In the genomic region with DNA sequence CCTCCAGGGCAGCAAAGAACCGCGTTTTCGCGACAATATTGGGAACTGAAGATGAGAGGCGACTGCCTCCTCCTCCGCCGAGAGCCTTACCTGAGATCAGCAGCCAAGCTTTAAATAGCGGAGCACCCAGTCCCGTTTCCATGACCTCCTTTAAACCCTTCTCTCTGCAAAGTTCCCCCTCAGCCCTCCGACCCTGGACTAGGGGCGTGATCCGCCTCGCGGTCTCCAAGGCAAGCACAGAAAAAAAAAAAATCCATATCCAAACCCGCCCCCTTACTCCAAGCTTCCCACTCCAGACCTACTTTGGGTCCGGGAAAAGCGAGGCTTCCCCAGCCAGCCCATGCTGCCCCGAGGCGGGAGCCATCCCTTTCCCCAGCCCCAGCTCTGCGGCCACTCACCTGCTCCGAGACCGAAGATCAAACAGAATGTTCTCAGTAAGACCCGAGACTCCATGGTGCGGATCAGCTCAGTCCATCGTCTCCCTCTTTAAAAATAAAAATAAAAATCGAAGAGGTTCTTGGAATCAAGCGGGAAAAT, we compare ENCODE assay signal across 8 cellular contexts. TPM values are rescaled to one million over a fixed set of nuclear protein-coding genes. Genes with fewer than 3 reads are reported as not detected.
DNase-seq lines count a peak whose midpoint lies in the region; ATAC-seq, FAIRE-seq and TF ChIP-seq lines count a peak whose summit lies in the region.

No MANE protein-coding gene starts in this region.

- FAIRE-seq in GM12878 (lab: Jason Lieb, UNC) (no peak), D721Med (lab: Jason Lieb, UNC) (no peak)

- no peak for TF ChIP-seq POLR2A in GM12878 (IDR thresholded peaks at IDR 0.05; ENCODE audit: low read depth, low read length)

- no peaks in the 10 kb centered on the region for H3K9me3 ChIP-seq in GM12878 (replicated peaks; ENCODE audit: control insufficient read depth, insufficient read depth, low read length)

- CTCF ChIA-PET in GM12878 (lab: Yijun Ruan, JAX) = no interaction called here

- no peaks in the 10 kb centered on the region for H4K20me1 ChIP-seq in GM12878 (ENCODE audit: control insufficient read depth, insufficient read depth)

- H2AFZ ChIP-seq in GM12878 (ENCODE audit: control insufficient read depth, low read depth, low read length) = no peak overlapping the region; the same call in 1 of the 2 replicates

- 4% methylated on average over 27 of the region's 27 CpGs for whole genome bisulfite sequencing in GM12878 (ENCODE audit: insufficient coverage, insufficient replicate concordance, low lambda C conversion rate, missing lambda C conversion rate)

- peaks cover 6 to 23% of the 10 kb centered on the region in 2 experiments for H3K27me3 ChIP-seq in GM12878 (replicated peaks in 1 of 2; ENCODE audit: control insufficient read depth in 2 of 2, insufficient read depth in 2 of 2, low read length in 1 of 2)

- no peak overlapping the region for H3K9ac ChIP-seq in GM12878 (ENCODE audit: control insufficient read depth, insufficient read depth, low read length)

- in situ Hi-C loops in GM12878 (cut with MboI) = no loop called here

- intact Hi-C loops in GM12878 (cut with micrococcal nuclease; ENCODE audit: unreplicated experiment) = no loop called here
- intact Hi-C loops in left colon (cut with DNase I, micrococcal nuclease) = no loop called here

- no peaks in the 10 kb centered on the region for H3K79me2 ChIP-seq in GM12878 (ENCODE audit: control insufficient read depth, insufficient read depth, low read length)

- SMC1A ChIA-PET in GM12878 (lab: Charles Lee; ENCODE audit: uncharacterized antibody, unreplicated experiment) = interaction anchor here (1.0 kb wide), 1 partner anchor 64 kb away, joined by 3 read pairs; no protein-coding TSS in a partner anchor

- H3K4me3 Mint-ChIP-seq in stimulated activated naive B cell treated with anti-CD40 and anti-IgM and Interleukin-4, amounts not matched to agents 10 μg/mL and 1 μg/mL and 100 μg/mL, for 72 hours = peak overlapping the region; percentile 78 to 85

- H3K27ac ChIP-seq in GM12878 (ENCODE audit: control insufficient read depth, insufficient read depth) = no peak overlapping the region

- RAD21 ChIA-PET in GM12878 (lab: Charles Lee; ENCODE audit: unreplicated experiment) = interaction anchor here (0.7 kb wide), 1 partner anchor 116 kb away, joined by 3 read pairs; no protein-coding TSS in a partner anchor

- H3K27me3 Mint-ChIP-seq in stimulated activated naive B cell treated with anti-CD40 and anti-IgM and Interleukin-4, amounts not matched to agents 10 μg/mL and 1 μg/mL and 100 μg/mL, for 72 hours = peaks cover 49 to 53% of the 10 kb centered on the region in 2 donors

- H3K4me1 ChIP-seq in GM12878 (ENCODE audit: control insufficient read depth, insufficient read depth, low read length) = peaks cover 3% of the 10 kb centered on the region; the same call in 1 of the 2 replicates

- DNase-seq in activated CD8-positive, alpha-beta memory T cell treated with anti-CD3 and anti-CD28 coated beads for 24 hours = peak; percentile 76
- no peak for DNase-seq in activated CD8-positive, alpha-beta memory T cell treated with anti-CD3 and anti-CD28 coated beads, Interleukin-2, amount 50 U/mL, for 4 hours
- DNase-seq in NCI-H82 (lab: John Stamatoyannopoulos, UW) (peak; percentile 84), GM12878 (ENCODE audit: low read depth, low spot score) (no peak), left colon (peak in 1 of 2 donors; percentile 7), D721Med (ENCODE audit: insufficient read length, low spot score) (no peak), GF-D8 (lab: John Stamatoyannopoulos, UW) (no peak)
- no peak for DNase-seq in stimulated activated naive B cell treated with anti-CD40 and anti-IgM and Interleukin-4, amounts not matched to agents 10 μg/mL and 1 μg/mL and 100 μg/mL, for 72 hours

- ATAC-seq in GM12878 = peak; percentile 28; the same call in 2 of the 3 replicates
- peak; percentile 30 for ATAC-seq in left colon
- ATAC-seq in stimulated activated naive B cell treated with anti-CD40 and anti-IgM and Interleukin-4, amounts not matched to agents 10 μg/mL and 1 μg/mL and 100 μg/mL, for 72 hours (replicated peaks) = peak; percentile 36 to 42

- POLR2A ChIA-PET in GM12878 (lab: Charles Lee) = no interaction called here

- peak overlapping the region; percentile 76 for H3K4me2 ChIP-seq in GM12878 (ENCODE audit: control insufficient read depth, insufficient read depth)

- H3K36me3 ChIP-seq in GM12878 (ENCODE audit: control insufficient read depth in 2 of 2, insufficient read depth in 2 of 2, low read length in 1 of 2) = no peaks in the 10 kb centered on the region

- no peak for TF ChIP-seq EP300 in GM12878 (IDR thresholded peaks at IDR 0.05; ENCODE audit: borderline replicate concordance in 1 of 2, control insufficient read depth in 1 of 2, low read depth in 2 of 2, low read length in 2 of 2)

- peak overlapping the region; percentile 60; the same call in 1 of the 2 replicates for H3K4me3 ChIP-seq in GM12878

- peaks cover 0 to 2% of the 10 kb centered on the region in 2 donors for H3K36me3 Mint-ChIP-seq in stimulated activated naive B cell treated with anti-CD40 and anti-IgM and Interleukin-4, amounts not matched to agents 10 μg/mL and 1 μg/mL and 100 μg/mL, for 72 hours

- H3K27ac Mint-ChIP-seq in stimulated activated naive B cell treated with anti-CD40 and anti-IgM and Interleukin-4, amounts not matched to agents 10 μg/mL and 1 μg/mL and 100 μg/mL, for 72 hours = no peak overlapping the region

- peaks cover 5 to 17% of the 10 kb centered on the region in 2 donors for H3K9me3 Mint-ChIP-seq in stimulated activated naive B cell treated with anti-CD40 and anti-IgM and Interleukin-4, amounts not matched to agents 10 μg/mL and 1 μg/mL and 100 μg/mL, for 72 hours

- H3K4me1 Mint-ChIP-seq in stimulated activated naive B cell treated with anti-CD40 and anti-IgM and Interleukin-4, amounts not matched to agents 10 μg/mL and 1 μg/mL and 100 μg/mL, for 72 hours = peaks cover 14 to 22% of the 10 kb centered on the region in 2 donors

- BruUV-seq in GM12878 (replicated peaks; lab: Mats Ljungman, UMichigan) = no TSS peak

- TF ChIP-seq RAD21 in GM12878 (IDR thresholded peaks at IDR 0.05; ENCODE audit: insufficient read depth, low read depth, low read length) = no peak

- TF ChIP-seq CTCF in GM12878 (IDR thresholded peaks at IDR 0.05 in 2 of 3, conservative IDR thresholded peaks at IDR 0.05 in 1 of 3; ENCODE audit: control insufficient read depth in 2 of 3, extremely low read depth in 1 of 3, insufficient read depth in 1 of 3, low read depth in 3 of 3, low read length in 3 of 3) (no peak), D721Med (IDR thresholded peaks at IDR 0.05; ENCODE audit: insufficient read depth, missing control alignments) (no peak)

TF ChIP-seq in GM12878, 131 proteins besides CTCF, POLR2A, EP300 and RAD21:
- TF ChIP-seq GATAD2B (conservative IDR thresholded peaks at IDR 0.05; ENCODE audit: low read depth) (no peak), ESRRA (IDR thresholded peaks at IDR 0.05; ENCODE audit: low read length) (no peak), EGR1 (IDR thresholded peaks at IDR 0.05; ENCODE audit: borderline replicate concordance in 1 of 2, low read depth in 2 of 2, low read length in 2 of 2) (no peak), SUZ12 (IDR thresholded peaks at IDR 0.05; ENCODE audit: unreplicated experiment) (peak; percentile 43)

RNA-seq across cellular contexts. Expression of a gene that starts 0.6 kb away (rescaled TPM):
- 1.9 and 4.3 TPM in 2 replicates for total RNA-seq in GM12878 (2013; cell fraction: nucleolus; rRNA removed)
- total RNA-seq in GM12878 (2014; rRNA removed) (1.7 and 1.9 TPM in 2 replicates), GM12878 (2014; rRNA removed; fragmentation: Illumina TruSeq; extraction: Trizol) (0.58 and 0.88 TPM in 2 replicates), GM12878 (2021) (0.85 and 1.3 TPM in 2 replicates), left colon (1 to 10 TPM; 2.9 to 6.1 TPM)
- polyA plus RNA-seq in GM12878 (2011; ENCODE audit: low read depth) = not detected
- polyA plus RNA-seq in GM12878 (2011; rRNA removed) (0.67 and 0.94 TPM in 2 replicates), GM12878 (2014; fragmentation: Illumina TruSeq; extraction: Trizol) (0.87 and 1.4 TPM in 2 replicates), GM12878 (2014; fragmentation: Nextera tagmentation; extraction: Ambion mirVana) (under 1 TPM; 0.27 to 0.56 TPM), GM12878 (2014; rRNA removed) (0.85 and 2.3 TPM in 2 replicates), GM12878 (2016; fragmentation: Nextera tagmentation; extraction: Ambion mirVana) (1 to 10 TPM in 1 of 2 experiments, under 1 TPM in 1; 0.47 to 1.1 TPM)
- 0.36 and 0.50 TPM in 2 replicates for polyA plus RNA-seq in GM12878 (2011; cell fraction: cytosol; rRNA removed)
- polyA plus RNA-seq in GM12878 (2011; cell fraction: nucleus; rRNA removed) = 0.42 and 0.57 TPM in 2 replicates
- polyA plus RNA-seq in GM12878 (2012) = 0.17 TPM in 1 of 2 replicates, not detected in the other
- 1.2 and 2.8 TPM in 2 replicates for polyA minus RNA-seq in GM12878 (2011; rRNA and poly(A)+ RNA removed)
- not detected in 2 replicates for polyA minus RNA-seq in GM12878 (2011; cell fraction: cytosol; rRNA and poly(A)+ RNA removed)
- polyA minus RNA-seq in GM12878 (2011; cell fraction: nucleus; rRNA and poly(A)+ RNA removed) = 1.1 and 1.5 TPM in 2 replicates

Comparison
In these comparisons a context has a peak if more than half of its experiments do, and no peak if none do; other contexts are left out.
1. DNase-seq: peak in activated CD8-positive, alpha-beta memory T cell treated with anti-CD3 and anti-CD28 coated beads for 24 hours (single experiment) and NCI-H82 (single experiment); none in activated CD8-positive, alpha-beta memory T cell treated with anti-CD3 and anti-CD28 coated beads, Interleukin-2, amount 50 U/mL, for 4 hours (single experiment), GM12878 (single experiment), stimulated activated naive B cell treated with anti-CD40 and anti-IgM and Interleukin-4, amounts not matched to agents 10 μg/mL and 1 μg/mL and 100 μg/mL, for 72 hours (single experiment), D721Med (single experiment) and GF-D8 (single experiment).
2. Peak in every context shown above with its lines, with median percentiles within 50 percentile points of each other: ATAC-seq.